Comparison of ENCODE assay signal across 14 cellular contexts in genomic region chr11:134562176-134562575, GRCh38.
"Had no signal": no experiment of that assay in that cellular context is flagged by ENCODE, and none has a peak within 500 bp of the region (broad histone marks: within the 10 kb centered on the region; RNA-seq: fewer than 3 reads in every experiment).

No MANE protein-coding gene starts in this region.

- H3K27ac ChIP-seq: right lobe of liver had no signal

- H3K36me3 ChIP-seq: right lobe of liver had no signal

- DNase-seq: activated CD4-positive, alpha-beta T cell treated with anti-CD3 and anti-CD28 coated beads, Interleukin-2, amount 50 U/mL, for 1 hour; activated CD4-positive, CD25-positive, alpha-beta regulatory T cell; activated naive CD4-positive, alpha-beta T cell treated with anti-CD3 and anti-CD28 coated beads, Interleukin-2, amount 10 ng/mL, durations not matched to agents 7 days and 5 days; central memory CD4-positive, alpha-beta T cell; erythroblast; hippocampal formation; natural killer cell; stimulated activated CD4-positive, alpha-beta T cell treated with anti-CD3 and anti-CD28 coated beads, Interleukin-12 subunit alpha, Interleukin-12 subunit beta, amount 100 ng/mL, for 4 hours; stimulated activated naive CD4-positive, alpha-beta T cell; substantia nigra; T-helper 2 cell had no signal

- H3K27ac Mint-ChIP-seq: activated naive CD4-positive, alpha-beta T cell treated with anti-CD3 and anti-CD28 coated beads, Interleukin-2, amount 10 ng/mL, durations not matched to agents 7 days and 5 days; natural killer cell; progenitor cell of endocrine pancreas had no signal

- H3K4me3 Mint-ChIP-seq: activated naive CD4-positive, alpha-beta T cell treated with anti-CD3 and anti-CD28 coated beads, Interleukin-2, amount 10 ng/mL, durations not matched to agents 7 days and 5 days; natural killer cell had no signal

- H3K4me1 ChIP-seq: right lobe of liver had no signal

- H3K9me3 Mint-ChIP-seq: activated naive CD4-positive, alpha-beta T cell treated with anti-CD3 and anti-CD28 coated beads, Interleukin-2, amount 10 ng/mL, durations not matched to agents 7 days and 5 days; natural killer cell had no signal

- FAIRE-seq: TTC549 had no signal

- H3K27me3 ChIP-seq: right lobe of liver had no signal

- H3K4me1 Mint-ChIP-seq: activated naive CD4-positive, alpha-beta T cell treated with anti-CD3 and anti-CD28 coated beads, Interleukin-2, amount 10 ng/mL, durations not matched to agents 7 days and 5 days had no signal

- ATAC-seq: natural killer cell, right lobe of liver had no signal

- H3K36me3 Mint-ChIP-seq: activated naive CD4-positive, alpha-beta T cell treated with anti-CD3 and anti-CD28 coated beads, Interleukin-2, amount 10 ng/mL, durations not matched to agents 7 days and 5 days; natural killer cell had no signal

- H3K4me3 ChIP-seq: right lobe of liver had no signal

- H3K9me3 ChIP-seq: right lobe of liver had no signal
